10 cellular contexts compared by ENCODE assay signal in genomic region chr14:21524575-21525518, GRCh38. TPM values are rescaled to one million over a fixed set of nuclear protein-coding genes. Genes with fewer than 3 reads are reported as not detected.
A peak's percentile ranks its signal among the peaks of the same experiment; 100 is the strongest.
DNase-seq lines count a peak whose midpoint lies in the region; ATAC-seq and TF ChIP-seq lines count a peak whose summit lies in the region.
"Had no signal": no experiment of that assay in that cellular context is flagged by ENCODE, and none has a peak within 500 bp of the region (broad histone marks: within the 10 kb centered on the region; RNA-seq: fewer than 3 reads in every experiment).

No MANE protein-coding gene starts in this region.

- H4K20me1 ChIP-seq in mammary epithelial cell (ENCODE audit: insufficient read depth, low read length): no peaks in the 10 kb centered on the region

- H3K36me3 ChIP-seq in mammary epithelial cell (ENCODE audit: insufficient read depth, low read length) (no peaks in the 10 kb centered on the region), mesenchymal stem cell (ENCODE audit: control insufficient read depth in 1 of 2, insufficient read depth in 2 of 2, low read depth in 1 of 2, low read length in 2 of 2) (peaks cover 0 to 30% of the 10 kb centered on the region in 2 experiments), transverse colon (no peaks in the 10 kb centered on the region), colonic mucosa (no peaks in the 10 kb centered on the region)

- no peak overlapping the region for H2BK15ac ChIP-seq in mesenchymal stem cell (ENCODE audit: low read depth, poor library complexity, severe bottlenecking)

- H2BK12ac ChIP-seq in mesenchymal stem cell (ENCODE audit: low read length in 2 of 2): no peak overlapping the region

- DNase-seq in MCF 10A (ENCODE audit: unreplicated experiment): no peak
- DNase-seq in mammary epithelial cell: no peak
- no peak for DNase-seq in astrocyte of the spinal cord (ENCODE audit: low read depth, low spot score)
- no peak for DNase-seq in mesenchymal stem cell
- DNase-seq in transverse colon: no peak
- DNase-seq in colonic mucosa: no peak
- DNase-seq in NCI-H2107 (lab: John Stamatoyannopoulos, UW): no peak
- DNase-seq: Right ventricle myocardium superior had no signal

- H2BK5ac ChIP-seq in mesenchymal stem cell (ENCODE audit: low read depth, low read length, poor library complexity, severe bottlenecking): no peak overlapping the region

- peaks cover 37% of the 10 kb centered on the region for H3K79me1 ChIP-seq in mesenchymal stem cell (replicated peaks; ENCODE audit: low read length, poor library complexity, severe bottlenecking)

- no peaks in the 10 kb centered on the region for H3K36me3 Mint-ChIP-seq in MCF 10A (ENCODE audit: insufficient read depth, unreplicated experiment)

- H3K14ac ChIP-seq in mesenchymal stem cell (ENCODE audit: low read length in 2 of 2): peak overlapping the region in 1 of 2 experiments; percentile 68

- no peaks in the 10 kb centered on the region for H3K27me3 ChIP-seq in mammary epithelial cell (ENCODE audit: insufficient read depth, low read length)
- peaks cover 4 to 19% of the 10 kb centered on the region in 2 experiments for H3K27me3 ChIP-seq in mesenchymal stem cell (ENCODE audit: control insufficient read depth in 1 of 2, insufficient read depth in 1 of 2, low read length in 2 of 2)
- H3K27me3 ChIP-seq in transverse colon: no peaks in the 10 kb centered on the region
- no peaks in the 10 kb centered on the region for H3K27me3 ChIP-seq in colonic mucosa

- H3K4me2 ChIP-seq in mammary epithelial cell (ENCODE audit: insufficient read depth, low read depth, low read length): no peak overlapping the region
- H3K4me2 ChIP-seq in mesenchymal stem cell (ENCODE audit: low read length, poor library complexity, severe bottlenecking): peak overlapping the region; percentile 77

- no peaks in the 10 kb centered on the region for H3K9me3 Mint-ChIP-seq in MCF 10A (ENCODE audit: unreplicated experiment)

- H3K9me3 ChIP-seq in mammary epithelial cell (replicated peaks; ENCODE audit: insufficient read depth, low read length) (no peaks in the 10 kb centered on the region), mesenchymal stem cell (ENCODE audit: control insufficient read depth, low read length) (no peaks in the 10 kb centered on the region), transverse colon (no peaks in the 10 kb centered on the region), colonic mucosa (no peaks in the 10 kb centered on the region)
- H3K9me3 ChIP-seq: mucosa of descending colon had no signal

- CTCF ChIA-PET in MCF 10A (lab: Yijun Ruan, JAX): interaction anchor here (0.7 to 2.4 kb wide), 3 partner anchors 14 to 343 kb away, joined by 3 to 5 read pairs (median 3); partner anchors contain the start of gene METTL3
- CTCF ChIA-PET in mammary epithelial cell (lab: Charles Lee; ENCODE audit: low non-redundant PET): no interaction called here

- H3K27ac ChIP-seq in mammary epithelial cell (ENCODE audit: insufficient read depth, low read depth, low read length) (no peak overlapping the region), mesenchymal stem cell (ENCODE audit: low read length, poor library complexity, severe bottlenecking) (no peak overlapping the region), transverse colon (peak overlapping the region; percentile 70 to 84 (median 78)), colonic mucosa (no peak overlapping the region)

- intact Hi-C loops in MCF 10A (cut with micrococcal nuclease): no loop called here
- intact Hi-C loops in mammary epithelial cell (cut with micrococcal nuclease): no loop called here
- intact Hi-C loops in transverse colon (cut with DNase I; ENCODE audit: low total_unique reads): no loop called here
- intact Hi-C loops in colonic mucosa (cut with DNase I): no loop called here

- no peak overlapping the region for H3K27ac Mint-ChIP-seq in MCF 10A (ENCODE audit: low read depth, unreplicated experiment)

- TF ChIP-seq POLR2A in transverse colon (IDR thresholded peaks at IDR 0.05): no peak

- TF ChIP-seq CTCF in MCF 10A (IDR thresholded peaks at IDR 0.05; ENCODE audit: unreplicated experiment): no peak
- TF ChIP-seq CTCF in mammary epithelial cell (conservative IDR thresholded peaks at IDR 0.05 in 1 of 2, IDR thresholded peaks at IDR 0.05 in 1 of 2; ENCODE audit: extremely low read depth in 1 of 2, insufficient read depth in 1 of 2, low read depth in 1 of 2, low read length in 2 of 2): no peak
- TF ChIP-seq CTCF in astrocyte of the spinal cord (IDR thresholded peaks at IDR 0.05; ENCODE audit: low read depth, low read length): no peak
- no peak for TF ChIP-seq CTCF in transverse colon (IDR thresholded peaks at IDR 0.05)
- TF ChIP-seq CTCF in colonic mucosa (IDR thresholded peaks at IDR 0.05): no peak

- no peak overlapping the region for H2BK120ac ChIP-seq in mesenchymal stem cell (ENCODE audit: low read depth, low read length)

- H3K4me3 ChIP-seq in mammary epithelial cell (replicated peaks in 1 of 3; ENCODE audit: insufficient read depth in 1 of 3, low read depth in 2 of 3, low read length in 3 of 3): no peak overlapping the region
- peak overlapping the region; percentile 78 for H3K4me3 ChIP-seq in astrocyte of the spinal cord (ENCODE audit: low read depth, low read length)
- H3K4me3 ChIP-seq in mesenchymal stem cell (ENCODE audit: insufficient read depth in 1 of 2, low read depth in 1 of 2, low read length in 2 of 2): peak overlapping the region; percentile 75 to 76
- peak overlapping the region in 2 of 4 donors; percentile 55 to 73 for H3K4me3 ChIP-seq in transverse colon
- no peak overlapping the region for H3K4me3 ChIP-seq in colonic mucosa

- BruUV-seq in MCF 10A (replicated peaks; lab: Mats Ljungman, UMichigan) (no TSS peak), mammary epithelial cell (replicated peaks; lab: Mats Ljungman, UMichigan) (no TSS peak)

- no peak for ATAC-seq in GM19035 (IDR thresholded peaks at IDR 0.05; ENCODE audit: unreplicated experiment)

- H4K91ac ChIP-seq in mesenchymal stem cell (ENCODE audit: low read length): peak overlapping the region; percentile 27

- no peak overlapping the region for H3K9ac ChIP-seq in mammary epithelial cell (ENCODE audit: insufficient read depth, low read length)
- no peak overlapping the region for H3K9ac ChIP-seq in mesenchymal stem cell (ENCODE audit: low read length)
- no peak overlapping the region for H3K9ac ChIP-seq in colonic mucosa (ENCODE audit: low read depth in 2 of 2, low read length in 2 of 2)

- peak overlapping the region; percentile 91 for H2AK5ac ChIP-seq in mesenchymal stem cell (ENCODE audit: low read length, severe bottlenecking)

- TF ChIP-seq EP300 in transverse colon (IDR thresholded peaks at IDR 0.05; ENCODE audit: low read depth): no peak

- no peaks in the 10 kb centered on the region for H3K4me1 Mint-ChIP-seq in MCF 10A (ENCODE audit: insufficient read depth, unreplicated experiment)

- peak overlapping the region in 1 of 2 experiments; percentile 88 for H3K18ac ChIP-seq in mesenchymal stem cell (ENCODE audit: low read depth in 1 of 2, low read length in 2 of 2)

- H3K4me1 ChIP-seq in mammary epithelial cell (ENCODE audit: insufficient read depth, low read length) (no peaks in the 10 kb centered on the region), mesenchymal stem cell (ENCODE audit: control insufficient read depth, insufficient read depth, low read depth, low read length) (peaks cover 24% of the 10 kb centered on the region), transverse colon (peaks cover 0 to 15% (median 3%) of the 10 kb centered on the region in 4 donors), colonic mucosa (no peaks in the 10 kb centered on the region)

- WGBS in mammary epithelial cell (ENCODE audit: low coverage, missing lambda C conversion rate): 79% methylated on average over 14 of the region's 19 CpGs
- WGBS in mesenchymal stem cell: 86% methylated on average over 18 of the region's 19 CpGs
- WGBS in transverse colon (ENCODE audit: low coverage in 1 of 2), 2 donors: 82 to 88% methylated on average over 5 to 13 of the region's 19 CpGs

- POLR2A ChIA-PET in MCF 10A (lab: Yijun Ruan, JAX): interaction anchor here (2.2 kb wide), 1 partner anchor 14 kb away, joined by 12 read pairs; the partner anchor contains the start of gene METTL3

- peak overlapping the region; percentile 68 for H4K8ac ChIP-seq in mesenchymal stem cell (ENCODE audit: low read length)

- peak overlapping the region; percentile 33 for H3K4me3 Mint-ChIP-seq in MCF 10A (ENCODE audit: unreplicated experiment)

- no peak overlapping the region for H2AFZ ChIP-seq in mammary epithelial cell (ENCODE audit: low read depth, low read length)
- H2AFZ ChIP-seq in mesenchymal stem cell (ENCODE audit: low read depth, low read length): no peak overlapping the region

- H3K27me3 Mint-ChIP-seq in MCF 10A (ENCODE audit: insufficient read depth, unreplicated experiment): peaks cover 22% of the 10 kb centered on the region

- dilution Hi-C loops in mammary epithelial cell (cut with HindIII; ENCODE audit: low sequenced_read_pairs): no loop called here

- no peak overlapping the region for H3K23ac ChIP-seq in mesenchymal stem cell (ENCODE audit: low read length in 2 of 2)

- no peak overlapping the region for H3K4ac ChIP-seq in mesenchymal stem cell (ENCODE audit: low read depth in 1 of 2, low read length in 2 of 2)

- in situ Hi-C loops in mammary epithelial cell (cut with MboI; ENCODE audit: low sequenced_read_pairs in 2 of 2) (no loop called here), astrocyte of the spinal cord (cut with HindIII; ENCODE audit: low sequenced_read_pairs) (no loop called here), transverse colon (cut with MboI; ENCODE audit: low pct_ligation_motif_present in 1 of 4, low pct_unique_long_range_greater_than_20kb in 1 of 4, low sequenced_read_pairs in 3 of 4) (no loop called here)

- no peaks in the 10 kb centered on the region for H3K79me2 ChIP-seq in mammary epithelial cell (ENCODE audit: insufficient read depth, low read length)

RNA-seq across cellular contexts. Expression of gene SALL2, which starts 1.3 kb away (rescaled TPM):
- 0.05 and 0.09 TPM in 2 replicates for total RNA-seq in MCF 10A (2022)
- 1 to 10 TPM; 3.2 to 3.3 TPM for total RNA-seq in mammary epithelial cell
- 2.1 TPM for polyA plus RNA-seq in mammary epithelial cell
- 9.1 TPM for polyA minus RNA-seq in mammary epithelial cell
- 11.8 TPM for polyA plus RNA-seq in mesenchymal stem cell (2013, experiment 1 of 2)
- polyA plus RNA-seq in mesenchymal stem cell (2013, experiment 2 of 2): 10.2 TPM
- 10 to 100 TPM in 1 of 4 donors, 1 to 10 TPM in 3; 2.2 to 36.3 (median 4.2) TPM for total RNA-seq in transverse colon
- 1 to 10 TPM; 1.7 to 2.4 TPM for total RNA-seq in colonic mucosa

RNA-seq across cellular contexts. Expression of gene METTL3, which starts 13.7 kb away (rescaled TPM):
- total RNA-seq in MCF 10A (2022) (36.4 and 46.7 TPM in 2 replicates), mammary epithelial cell (10 to 100 TPM; 40.3 to 43.3 TPM), transverse colon (10 to 100 TPM; 20.2 to 41.9 (median 29.5) TPM), colonic mucosa (10 to 100 TPM; 26.5 to 50.1 TPM)
- polyA plus RNA-seq in mammary epithelial cell: 69.3 TPM
- polyA minus RNA-seq in mammary epithelial cell: 59.5 TPM
- polyA plus RNA-seq in mesenchymal stem cell (2013, experiment 1 of 2): 25.1 TPM
- 24.8 TPM for polyA plus RNA-seq in mesenchymal stem cell (2013, experiment 2 of 2)

RNA-seq across cellular contexts. Expression of gene TOX4, which starts 47.9 kb away (rescaled TPM):
- 84.1 and 105 TPM in 2 replicates for total RNA-seq in MCF 10A (2022)
- total RNA-seq in mammary epithelial cell: 10 to 100 TPM; 37.7 to 75.8 TPM
- 82.6 TPM for polyA plus RNA-seq in mammary epithelial cell
- polyA minus RNA-seq in mammary epithelial cell: 30.0 TPM
- polyA plus RNA-seq in mesenchymal stem cell (2013, experiment 1 of 2): 61.3 TPM
- 60.5 TPM for polyA plus RNA-seq in mesenchymal stem cell (2013, experiment 2 of 2)
- total RNA-seq in transverse colon: 10 to 100 TPM; 30.8 to 76.7 (median 51.5) TPM
- total RNA-seq in colonic mucosa: 10 to 100 TPM; 71.8 to 85.8 TPM

RNA-seq across cellular contexts. Expression of gene RAB2B, which starts 48.1 kb away (rescaled TPM):
- 22.8 and 23.3 TPM in 2 replicates for total RNA-seq in MCF 10A (2022)
- total RNA-seq in mammary epithelial cell: 10 to 100 TPM; 17.6 to 21.8 TPM
- polyA plus RNA-seq in mammary epithelial cell: 8.0 TPM
- polyA minus RNA-seq in mammary epithelial cell: 7.1 TPM
- 21.3 TPM for polyA plus RNA-seq in mesenchymal stem cell (2013, experiment 1 of 2)
- polyA plus RNA-seq in mesenchymal stem cell (2013, experiment 2 of 2): 20.2 TPM
- total RNA-seq in transverse colon: 10 to 100 TPM in 2 of 4 donors, 1 to 10 TPM in 2; 7.1 to 24.5 (median 13.7) TPM
- 10 to 100 TPM; 12.9 to 15.4 TPM for total RNA-seq in colonic mucosa

RNA-seq across cellular contexts. Expression of gene OR10G3, which starts 55.0 kb away (rescaled TPM):
- total RNA-seq in MCF 10A (2022) (not detected in 2 replicates), mammary epithelial cell (not detected), transverse colon (not detected), colonic mucosa (not detected)
- not detected for polyA plus RNA-seq in mammary epithelial cell
- not detected for polyA minus RNA-seq in mammary epithelial cell
- polyA plus RNA-seq in mesenchymal stem cell (2013, experiment 1 of 2): not detected
- polyA plus RNA-seq in mesenchymal stem cell (2013, experiment 2 of 2): not detected
- total RNA-seq: mucosa of descending colon, Right ventricle myocardium superior had no signal

Comparison
In these comparisons a context has a peak if more than half of its experiments do, and no peak if none do; other contexts are left out.
1. H3K27ac ChIP-seq: peak in transverse colon (4 of 4); none in mammary epithelial cell (single experiment), mesenchymal stem cell (single experiment) and colonic mucosa (single experiment).
2. H3K4me3 ChIP-seq: peak in astrocyte of the spinal cord (single experiment) and mesenchymal stem cell (2 of 2); none in mammary epithelial cell (0 of 3) and colonic mucosa (single experiment).